ENCODE assay signal across 8 cellular contexts in genomic region chr10:119542357-119542989, GRCh38. TPM values are rescaled to one million over a fixed set of nuclear protein-coding genes. Genes with fewer than 3 reads are reported as not detected.
DNase-seq lines count a peak whose midpoint lies in the region; ATAC-seq and TF ChIP-seq lines count a peak whose summit lies in the region.

Gene RGS10, minus strand, starts transcription at chr10:119542719. Its CDS starts 81 bp downstream, at chr10:119542638.

- in situ Hi-C loops in transverse colon (cut with MboI; ENCODE audit: low pct_ligation_motif_present in 1 of 4, low pct_unique_long_range_greater_than_20kb in 1 of 4, low sequenced_read_pairs in 3 of 4): no loop called here

- peak within 1 kb of the TSS; percentile 89 for H3K27ac Mint-ChIP-seq in glutamatergic neuron (ENCODE audit: unreplicated experiment)

- ATAC-seq in HG03439 (IDR thresholded peaks at IDR 0.05; ENCODE audit: unreplicated experiment): peak; percentile 75

- no peaks in the 10 kb centered on the region for H3K9me3 ChIP-seq in transverse colon

- DNase-seq in BJ (ENCODE audit: low read depth): no peak
- peak; percentile 56 for DNase-seq in GM19240 (ENCODE audit: insufficient read length, low spot score)
- peak; percentile 78 for DNase-seq in activated gamma-delta T cell treated with Interleukin-2 at 50 U/mL for 16 hours
- DNase-seq in glutamatergic neuron: peak; percentile 74
- DNase-seq in pons (ENCODE audit: low spot score): peak; percentile 48
- DNase-seq in transverse colon: peak; percentile 86

- no peak for TF ChIP-seq CTCF in BJ (IDR thresholded peaks at IDR 0.05; ENCODE audit: insufficient read depth, low read depth, low read length)
- no peak for TF ChIP-seq CTCF in glutamatergic neuron (IDR thresholded peaks at IDR 0.05; ENCODE audit: partially characterized antibody, unreplicated experiment)
- TF ChIP-seq CTCF in transverse colon (IDR thresholded peaks at IDR 0.05): no peak

- H3K27me3 Mint-ChIP-seq in glutamatergic neuron (ENCODE audit: unreplicated experiment): peaks cover 19% of the 10 kb centered on the region

- intact Hi-C loops in transverse colon (cut with DNase I; ENCODE audit: low total_unique reads): loop anchor here (10.0 kb wide), 1 partner anchor 52 kb away; the partner anchor contains the start of gene TIAL1

- CTCF ChIA-PET in BJ (lab: Yijun Ruan, JAX): interaction anchor here (0.6 to 3.1 kb wide), 21 partner anchors 8 to 1441 kb away, joined by 3 to 26 read pairs (median 4); partner anchors contain the start of gene GRK5

- no peak for TF ChIP-seq EP300 in transverse colon (IDR thresholded peaks at IDR 0.05; ENCODE audit: low read depth)

- H3K27me3 ChIP-seq in BJ (ENCODE audit: control insufficient read depth, insufficient read depth, low read length) (no peaks in the 10 kb centered on the region), transverse colon (peaks cover 1% of the 10 kb centered on the region)

- H3K4me1 Mint-ChIP-seq in glutamatergic neuron (ENCODE audit: low read depth, unreplicated experiment): peaks cover 46% of the 10 kb centered on the region

- peaks cover 17 to 52% (median 36%) of the 10 kb centered on the region in 4 donors for H3K4me1 ChIP-seq in transverse colon

- peak within 1 kb of the TSS; percentile 86 to 95 (median 91) for H3K27ac ChIP-seq in transverse colon

- H3K4me3 Mint-ChIP-seq in glutamatergic neuron (ENCODE audit: unreplicated experiment): peak within 1 kb of the TSS; percentile 95

- WGBS in transverse colon (ENCODE audit: low coverage in 1 of 2), 2 donors: 0% methylated on average over 10 to 58 of the region's 77 CpGs

- H3K36me3 Mint-ChIP-seq in glutamatergic neuron (ENCODE audit: unreplicated experiment): peaks cover 11% of the 10 kb centered on the region

- H3K36me3 ChIP-seq in BJ (ENCODE audit: control insufficient read depth, insufficient read depth, low read length) (no peaks in the 10 kb centered on the region), transverse colon (no peaks in the 10 kb centered on the region)

- peak; percentile 89 for TF ChIP-seq POLR2A in Raji (IDR thresholded peaks at IDR 0.05; ENCODE audit: insufficient read depth, low read depth, low read length)
- peak; percentile 63 for TF ChIP-seq POLR2A in transverse colon (IDR thresholded peaks at IDR 0.05)

- H3K4me3 ChIP-seq in BJ (ENCODE audit: low read depth, low read length): peak within 1 kb of the TSS; percentile 77
- H3K4me3 ChIP-seq in transverse colon: peak within 1 kb of the TSS; percentile 57 to 84 (median 65)

- POLR2A ChIA-PET in BJ (lab: Charles Lee): interaction anchor here (0.7 kb wide), 1 partner anchor 21 kb away, joined by 3 read pairs; no protein-coding TSS in a partner anchor

- H3K9me3 Mint-ChIP-seq in glutamatergic neuron (ENCODE audit: unreplicated experiment): peaks cover 16% of the 10 kb centered on the region

RNA-seq across cellular contexts. Expression of gene RGS10, which starts in this region (rescaled TPM):
- 34.5 and 68.9 TPM in 2 replicates for polyA plus RNA-seq in BJ (2011; rRNA removed)
- polyA minus RNA-seq in BJ (2011; rRNA and poly(A)+ RNA removed): 7.8 and 10.0 TPM in 2 replicates
- total RNA-seq in glutamatergic neuron (ENCODE audit: unreplicated experiment) (311 TPM), transverse colon (10 to 100 TPM; 26.3 to 47.1 (median 38.8) TPM)
